In genomic region chr3:32684800-32685603, GRCh38 we compare ENCODE assay signal across 1 cellular context.
A peak's percentile ranks its signal among the peaks of the same experiment; 100 is the strongest.
TF ChIP-seq lines count a peak whose summit lies in the region.

Gene CNOT10 (plus strand): TSS chr3:32685188. CDS start chr3:32685461, 273 bp downstream.

TF ChIP-seq in HepG2, 621 proteins besides CTCF, POLR2A, EP300 and RAD21 (continued from another document and continues in another):
- TF ChIP-seq ZNF816 (CRISPR knock-in tag; IDR thresholded peaks at IDR 0.05; ENCODE audit: borderline replicate concordance) (0 out of 2 replicates have a peak, but pooled peaks have one; percentile 26), RELA (CRISPR knock-in tag; IDR thresholded peaks at IDR 0.05) (no peak), ZSCAN12 (CRISPR knock-in tag; IDR thresholded peaks at IDR 0.05) (no peak; the same call in 1 of the 2 replicates), ZNF354B (CRISPR knock-in tag; IDR thresholded peaks at IDR 0.05) (no peak), ZNF331 (CRISPR knock-in tag; IDR thresholded peaks at IDR 0.05) (peak; percentile 53; the same call in 1 of the 2 replicates), KLF16 (CRISPR knock-in tag; IDR thresholded peaks at IDR 0.05) (peak in 1 of 2 experiments; percentile 59; a peak in 1 of 4 replicates), HNF1B (CRISPR knock-in tag; IDR thresholded peaks at IDR 0.05) (peak; percentile 90; the same call in 1 of the 2 replicates), ZNF136 (CRISPR knock-in tag; IDR thresholded peaks at IDR 0.05; ENCODE audit: low read depth) (peak; percentile 54; the same call in 1 of the 2 replicates), ZNF580 (CRISPR knock-in tag; IDR thresholded peaks at IDR 0.05; ENCODE audit: borderline replicate concordance, low read depth) (peak; percentile 67; the same call in 1 of the 2 replicates), ZSCAN30 (CRISPR knock-in tag; IDR thresholded peaks at IDR 0.05) (peak; percentile 87), CENPBD1 (CRISPR knock-in tag; IDR thresholded peaks at IDR 0.05; ENCODE audit: borderline replicate concordance, low read depth) (no peak), ZBTB8A (CRISPR knock-in tag; IDR thresholded peaks at IDR 0.05; ENCODE audit: borderline replicate concordance, low read depth) (no peak), NFKB2 (CRISPR knock-in tag; IDR thresholded peaks at IDR 0.05; ENCODE audit: borderline replicate concordance) (peak; percentile 97), CSRNP1 (CRISPR knock-in tag; IDR thresholded peaks at IDR 0.05) (0 out of 2 replicates have a peak, but pooled peaks have one; percentile 32), PAXIP1 (CRISPR knock-in tag; conservative IDR thresholded peaks at IDR 0.05) (peak; percentile 53; the same call in 1 of the 2 replicates), ZC3H4 (CRISPR knock-in tag; IDR thresholded peaks at IDR 0.05; ENCODE audit: borderline replicate concordance) (no peak), LCORL (IDR thresholded peaks at IDR 0.05) (no peak), LCORL (CRISPR knock-in tag; IDR thresholded peaks at IDR 0.05) (peak; percentile 86), ZNF792 (CRISPR knock-in tag; IDR thresholded peaks at IDR 0.05) (peak; percentile 82), ZNF75D (CRISPR knock-in tag; IDR thresholded peaks at IDR 0.05; ENCODE audit: borderline replicate concordance) (no peak), ZNF101 (CRISPR knock-in tag; IDR thresholded peaks at IDR 0.05; ENCODE audit: borderline replicate concordance, low read depth) (no peak; the same call in 1 of the 2 replicates), CAMTA2 (CRISPR knock-in tag; IDR thresholded peaks at IDR 0.05; ENCODE audit: borderline replicate concordance) (no peak), KLF12 (CRISPR knock-in tag; IDR thresholded peaks at IDR 0.05; ENCODE audit: borderline replicate concordance) (peak; percentile 82), RAD51 (IDR thresholded peaks at IDR 0.05; ENCODE audit: borderline replicate concordance) (no peak), GLMP (CRISPR knock-in tag; IDR thresholded peaks at IDR 0.05; ENCODE audit: borderline replicate concordance) (no peak), ZNF7 (CRISPR knock-in tag; IDR thresholded peaks at IDR 0.05) (no peak), STAT6 (CRISPR knock-in tag; IDR thresholded peaks at IDR 0.05; ENCODE audit: borderline replicate concordance) (peak; percentile 79; the same call in 1 of the 2 replicates), ZNF629 (CRISPR knock-in tag; conservative IDR thresholded peaks at IDR 0.05) (no peak), ZNF17 (CRISPR knock-in tag; IDR thresholded peaks at IDR 0.05) (0 out of 2 replicates have a peak, but pooled peaks have one; percentile 64), FOXO1 (CRISPR knock-in tag; IDR thresholded peaks at IDR 0.05) (no peak), MIER3 (CRISPR knock-in tag; IDR thresholded peaks at IDR 0.05; ENCODE audit: borderline replicate concordance) (no peak; the same call in 1 of the 2 replicates), NR2C2 (CRISPR knock-in tag; IDR thresholded peaks at IDR 0.05; ENCODE audit: borderline replicate concordance) (peak; percentile 93), SMARCE1 (IDR thresholded peaks at IDR 0.05; ENCODE audit: borderline replicate concordance) (no peak), ELF4 (CRISPR knock-in tag; IDR thresholded peaks at IDR 0.05; ENCODE audit: borderline replicate concordance) (peak; percentile 83; the same call in 1 of the 2 replicates), NAIF1 (CRISPR knock-in tag; IDR thresholded peaks at IDR 0.05; ENCODE audit: borderline replicate concordance) (peak; percentile 86), ELF1 (CRISPR knock-in tag; IDR thresholded peaks at IDR 0.05) (peak; percentile 90)
- TF ChIP-seq, protein P1, sequence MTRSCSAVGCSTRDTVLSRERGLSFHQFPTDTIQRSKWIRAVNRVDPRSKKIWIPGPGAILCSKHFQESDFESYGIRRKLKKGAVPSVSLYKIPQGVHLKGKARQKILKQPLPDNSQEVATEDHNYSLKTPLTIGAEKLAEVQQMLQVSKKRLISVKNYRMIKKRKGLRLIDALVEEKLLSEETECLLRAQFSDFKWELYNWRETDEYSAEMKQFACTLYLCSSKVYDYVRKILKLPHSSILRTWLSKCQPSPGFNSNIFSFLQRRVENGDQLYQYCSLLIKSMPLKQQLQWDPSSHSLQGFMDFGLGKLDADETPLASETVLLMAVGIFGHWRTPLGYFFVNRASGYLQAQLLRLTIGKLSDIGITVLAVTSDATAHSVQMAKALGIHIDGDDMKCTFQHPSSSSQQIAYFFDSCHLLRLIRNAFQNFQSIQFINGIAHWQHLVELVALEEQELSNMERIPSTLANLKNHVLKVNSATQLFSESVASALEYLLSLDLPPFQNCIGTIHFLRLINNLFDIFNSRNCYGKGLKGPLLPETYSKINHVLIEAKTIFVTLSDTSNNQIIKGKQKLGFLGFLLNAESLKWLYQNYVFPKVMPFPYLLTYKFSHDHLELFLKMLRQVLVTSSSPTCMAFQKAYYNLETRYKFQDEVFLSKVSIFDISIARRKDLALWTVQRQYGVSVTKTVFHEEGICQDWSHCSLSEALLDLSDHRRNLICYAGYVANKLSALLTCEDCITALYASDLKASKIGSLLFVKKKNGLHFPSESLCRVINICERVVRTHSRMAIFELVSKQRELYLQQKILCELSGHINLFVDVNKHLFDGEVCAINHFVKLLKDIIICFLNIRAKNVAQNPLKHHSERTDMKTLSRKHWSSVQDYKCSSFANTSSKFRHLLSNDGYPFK (CRISPR knock-in tag; IDR thresholded peaks at IDR 0.05; ENCODE audit: borderline replicate concordance): peak; percentile 91; the same call in 1 of the 2 replicates
- TF ChIP-seq, protein P2, sequence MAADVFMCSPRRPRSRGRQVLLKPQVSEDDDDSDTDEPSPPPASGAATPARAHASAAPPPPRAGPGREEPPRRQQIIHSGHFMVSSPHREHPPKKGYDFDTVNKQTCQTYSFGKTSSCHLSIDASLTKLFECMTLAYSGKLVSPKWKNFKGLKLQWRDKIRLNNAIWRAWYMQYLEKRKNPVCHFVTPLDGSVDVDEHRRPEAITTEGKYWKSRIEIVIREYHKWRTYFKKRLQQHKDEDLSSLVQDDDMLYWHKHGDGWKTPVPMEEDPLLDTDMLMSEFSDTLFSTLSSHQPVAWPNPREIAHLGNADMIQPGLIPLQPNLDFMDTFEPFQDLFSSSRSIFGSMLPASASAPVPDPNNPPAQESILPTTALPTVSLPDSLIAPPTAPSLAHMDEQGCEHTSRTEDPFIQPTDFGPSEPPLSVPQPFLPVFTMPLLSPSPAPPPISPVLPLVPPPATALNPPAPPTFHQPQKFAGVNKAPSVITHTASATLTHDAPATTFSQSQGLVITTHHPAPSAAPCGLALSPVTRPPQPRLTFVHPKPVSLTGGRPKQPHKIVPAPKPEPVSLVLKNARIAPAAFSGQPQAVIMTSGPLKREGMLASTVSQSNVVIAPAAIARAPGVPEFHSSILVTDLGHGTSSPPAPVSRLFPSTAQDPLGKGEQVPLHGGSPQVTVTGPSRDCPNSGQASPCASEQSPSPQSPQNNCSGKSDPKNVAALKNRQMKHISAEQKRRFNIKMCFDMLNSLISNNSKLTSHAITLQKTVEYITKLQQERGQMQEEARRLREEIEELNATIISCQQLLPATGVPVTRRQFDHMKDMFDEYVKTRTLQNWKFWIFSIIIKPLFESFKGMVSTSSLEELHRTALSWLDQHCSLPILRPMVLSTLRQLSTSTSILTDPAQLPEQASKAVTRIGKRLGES (CRISPR knock-in tag; IDR thresholded peaks at IDR 0.05; ENCODE audit: borderline replicate concordance): no peak
- TF ChIP-seq, protein P3, sequence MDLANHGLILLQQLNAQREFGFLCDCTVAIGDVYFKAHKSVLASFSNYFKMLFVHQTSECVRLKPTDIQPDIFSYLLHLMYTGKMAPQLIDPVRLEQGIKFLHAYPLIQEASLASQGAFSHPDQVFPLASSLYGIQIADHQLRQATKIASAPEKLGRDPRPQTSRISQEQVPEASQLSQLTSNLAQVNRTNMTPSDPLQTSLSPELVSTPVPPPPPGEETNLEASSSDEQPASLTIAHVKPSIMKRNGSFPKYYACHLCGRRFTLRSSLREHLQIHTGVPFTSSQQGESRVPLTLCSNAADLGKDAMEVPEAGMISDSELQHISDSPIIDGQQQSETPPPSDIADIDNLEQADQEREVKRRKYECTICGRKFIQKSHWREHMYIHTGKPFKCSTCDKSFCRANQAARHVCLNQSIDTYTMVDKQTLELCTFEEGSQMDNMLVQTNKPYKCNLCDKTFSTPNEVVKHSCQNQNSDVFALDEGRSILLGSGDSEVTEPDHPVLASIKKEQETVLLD (CRISPR knock-in tag; IDR thresholded peaks at IDR 0.05; ENCODE audit: low read depth): peak; percentile 92
- TF ChIP-seq, protein P4, sequence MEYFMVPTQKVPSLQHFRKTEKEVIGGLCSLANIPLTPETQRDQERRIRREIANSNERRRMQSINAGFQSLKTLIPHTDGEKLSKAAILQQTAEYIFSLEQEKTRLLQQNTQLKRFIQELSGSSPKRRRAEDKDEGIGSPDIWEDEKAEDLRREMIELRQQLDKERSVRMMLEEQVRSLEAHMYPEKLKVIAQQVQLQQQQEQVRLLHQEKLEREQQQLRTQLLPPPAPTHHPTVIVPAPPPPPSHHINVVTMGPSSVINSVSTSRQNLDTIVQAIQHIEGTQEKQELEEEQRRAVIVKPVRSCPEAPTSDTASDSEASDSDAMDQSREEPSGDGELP (IDR thresholded peaks at IDR 0.05; ENCODE audit: borderline replicate concordance, low read depth): peak; percentile 41; the same call in 1 of the 2 replicates
